30 cellular contexts compared by ENCODE assay signal in the genomic region with DNA sequence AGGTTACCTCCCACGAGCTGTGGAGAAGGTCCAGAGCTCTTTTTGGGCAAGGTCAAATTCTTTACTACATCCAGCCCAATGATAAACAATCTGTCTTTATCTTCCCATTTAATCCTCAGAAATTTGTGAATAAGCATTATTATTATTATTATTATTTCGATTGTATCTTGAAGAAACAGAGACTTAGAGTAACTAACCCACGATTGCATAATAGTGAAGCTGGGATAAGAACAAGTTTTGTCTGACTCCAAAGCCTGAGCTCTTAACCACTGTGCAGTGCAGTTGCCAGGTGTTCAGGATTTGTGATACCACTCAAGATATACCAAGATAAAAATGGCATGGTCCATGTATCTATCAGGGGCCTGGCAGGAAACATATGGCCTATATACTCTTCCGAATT.
"Had no signal": no experiment of that assay in that cellular context is flagged by ENCODE, and none has a peak within 500 bp of the region (broad histone marks: within the 10 kb centered on the region; RNA-seq: fewer than 3 reads in every experiment).

No MANE protein-coding gene starts in this region.

- H3K4me3 ChIP-seq: gastrocnemius medialis, right atrium auricular region, stomach, thyroid gland, upper lobe of left lung, vagina had no signal

- H3K9me3 ChIP-seq: gastrocnemius medialis, right atrium auricular region, thyroid gland, upper lobe of left lung, vagina had no signal

- DNase-seq: activated CD4-positive, alpha-beta memory T cell treated with anti-CD3 and anti-CD28 coated beads, Interleukin-2, amount 10 ng/mL, durations not matched to agents 7 days and 5 days; activated CD4-positive, alpha-beta T cell treated with anti-CD3 and anti-CD28 coated beads, Interleukin-2, amount 10 ng/mL, durations not matched to agents 24 days and 14 days; activated CD4-positive, CD25-positive, alpha-beta regulatory T cell treated with anti-CD3 and anti-CD28 coated beads, Interleukin-2, amount 50 U/mL, for 72 hours; activated CD8-positive, alpha-beta memory T cell treated with anti-CD3 and anti-CD28 coated beads, Interleukin-2, amount 50 U/mL, for 48 hours; activated gamma-delta T cell; activated naive CD4-positive, alpha-beta T cell treated with anti-CD3 and anti-CD28 coated beads, Interleukin-2, amount 10 ng/mL, durations not matched to agents 7 days and 5 days; activated naive CD8-positive, alpha-beta T cell treated with anti-CD3 and anti-CD28 coated beads, Interleukin-2, amount 10 ng/mL, durations not matched to agents 7 days and 5 days; activated T-cell treated with anti-CD3 and anti-CD28 coated beads, Interleukin-2, amount 50 U/mL, for 24 hours; amygdala; caudate nucleus; cortex of kidney; effector memory CD8-positive, alpha-beta T cell; erythroblast; gastrocnemius medialis; glutamatergic neuron; kidney; left colon; mammary epithelial cell; midbrain; naive thymus-derived CD8-positive, alpha-beta T cell; nucleus accumbens; stimulated activated CD4-positive, alpha-beta T cell treated with anti-CD3 and anti-CD28 coated beads, Interleukin-15, amount 100 ng/mL, for 24 hours; stimulated activated CD4-positive, alpha-beta T cell treated with anti-CD3 and anti-CD28 coated beads, Interleukin-2, amount 100 ng/mL, for 24 hours; stimulated activated naive B cell treated with anti-CD40 and anti-IgM and Interleukin-4, amounts not matched to agents 10 μg/mL and 1 μg/mL and 100 μg/mL, for 72 hours; stomach; T-helper 17 cell; thyroid gland; upper lobe of left lung had no signal

- H3K27ac ChIP-seq: gastrocnemius medialis, right atrium auricular region, stomach, thyroid gland, upper lobe of left lung, vagina had no signal

- H3K4me1 ChIP-seq: gastrocnemius medialis, right atrium auricular region had no signal

- ATAC-seq: effector memory CD8-positive, alpha-beta T cell; gastrocnemius medialis; left colon; naive thymus-derived CD8-positive, alpha-beta T cell; stimulated activated naive B cell treated with anti-CD40 and anti-IgM and Interleukin-4, amounts not matched to agents 10 μg/mL and 1 μg/mL and 100 μg/mL, for 72 hours; T-helper 17 cell had no signal

- H3K27me3 ChIP-seq: gastrocnemius medialis, right atrium auricular region, stomach, thyroid gland, upper lobe of left lung, vagina had no signal

- H3K36me3 ChIP-seq: gastrocnemius medialis, right atrium auricular region, stomach, thyroid gland, upper lobe of left lung, vagina had no signal
